In the genomic region with DNA sequence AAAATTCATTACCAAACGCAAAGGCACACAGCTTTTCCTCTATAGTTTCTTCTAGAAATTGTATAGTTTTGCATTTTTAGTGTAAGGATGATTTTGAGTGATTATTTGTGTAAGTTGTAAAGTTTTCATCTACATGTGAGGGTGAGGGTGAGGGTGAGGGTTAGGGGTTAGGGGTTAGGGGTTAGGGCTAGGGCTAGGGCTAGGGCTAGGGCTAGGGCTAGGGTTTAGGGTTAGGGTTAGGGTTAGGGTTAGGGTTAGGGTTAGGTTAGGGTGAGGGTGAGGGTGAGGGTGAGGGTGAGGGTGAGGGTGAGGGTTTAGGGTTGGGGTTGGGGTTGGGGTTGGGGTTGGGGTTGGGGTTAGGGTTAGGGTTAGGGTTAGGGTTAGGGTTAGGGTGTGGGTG, we compare ENCODE assay signal across 7 cellular contexts.
DNase-seq lines count a peak whose midpoint lies in the region; ATAC-seq and TF ChIP-seq lines count a peak whose summit lies in the region.
"Not testable (repeated sequence)": the region's sequence is repeated elsewhere in the genome, so short reads cannot be mapped to it uniquely, and the experiment has no call there.

No MANE protein-coding gene starts in this region.

- H2BK5ac ChIP-seq in mesendoderm (ENCODE audit: low read length), result not testable (repeated sequence)

- in situ Hi-C loops in GM23248 (cut with MboI), result not testable (repeated sequence)

- not testable (repeated sequence) for H3K9me3 ChIP-seq in GM23248 (ENCODE audit: low read depth); PC-3 (ENCODE audit: low read length)

- not testable (repeated sequence) for H4K5ac ChIP-seq in mesendoderm (ENCODE audit: low read length)

- TF ChIP-seq CTCF in PC-3 (conservative IDR thresholded peaks at IDR 0.05; ENCODE audit: low read depth, low read length); activated CD8-positive, alpha-beta T cell treated with anti-CD3 and anti-CD28 coated beads for 36 hours (IDR thresholded peaks at IDR 0.05); coronary artery (IDR thresholded peaks at IDR 0.05): not testable (repeated sequence)

- not testable (repeated sequence) for H3K27me3 Mint-ChIP-seq in activated CD8-positive, alpha-beta T cell treated with anti-CD3 and anti-CD28 coated beads for 36 hours

- H3K79me2 ChIP-seq in GM23248 (ENCODE audit: insufficient read depth); PC-3 (ENCODE audit: low read length); mesendoderm (ENCODE audit: control insufficient read depth, insufficient read depth, low read length): not testable (repeated sequence)

- CTCF ChIA-PET in PC-3 (lab: Charles Lee); activated CD8-positive, alpha-beta T cell treated with anti-CD3 and anti-CD28 coated beads for 36 hours (lab: Charles Lee): not testable (repeated sequence)

- not testable (repeated sequence) for H3K36me3 ChIP-seq in GM23248 (ENCODE audit: low read depth); PC-3 (ENCODE audit: low read depth, low read length); mesendoderm (ENCODE audit: control insufficient read depth, insufficient read depth, low read length)

- H3K27me3 ChIP-seq in GM23248 (replicated peaks; ENCODE audit: insufficient read depth); PC-3 (ENCODE audit: low read length); mesendoderm (ENCODE audit: insufficient read depth, low read length, poor library complexity): not testable (repeated sequence)

- H3K4me2 ChIP-seq in GM23248 (ENCODE audit: unreplicated experiment); PC-3 (ENCODE audit: low read length); mesendoderm (ENCODE audit: low read length): not testable (repeated sequence)

- not testable (repeated sequence) for H2BK15ac ChIP-seq in mesendoderm (replicated peaks; ENCODE audit: low read depth)

- not testable (repeated sequence) for H3K4me1 Mint-ChIP-seq in activated CD8-positive, alpha-beta T cell treated with anti-CD3 and anti-CD28 coated beads for 36 hours (ENCODE audit: low read depth)

- H4K20me1 ChIP-seq in GM23248 (ENCODE audit: insufficient read depth); PC-3 (ENCODE audit: low read length): not testable (repeated sequence)

- H3K23ac ChIP-seq in mesendoderm (ENCODE audit: low read length), result not testable (repeated sequence)

- not testable (repeated sequence) for H2AK5ac ChIP-seq in mesendoderm (ENCODE audit: low read length)

- ATAC-seq in PC-3; activated CD8-positive, alpha-beta T cell treated with anti-CD3 and anti-CD28 coated beads for 36 hours: not testable (repeated sequence)
- ATAC-seq in left cardiac atrium, result peak in 1 of 2 donors; percentile 45

- DNase-seq in GM23248, result peak; percentile 54
- peak; percentile 1 for DNase-seq in PC-3
- DNase-seq in activated CD8-positive, alpha-beta T cell treated with anti-CD3 and anti-CD28 coated beads for 36 hours, result peak; percentile 35
- DNase-seq in coronary artery (ENCODE audit: low spot score), result peak; percentile 97
- DNase-seq in left cardiac atrium, result peak; percentile 31
- peak; percentile 53 for DNase-seq in mesendoderm
- peak; percentile 3 for DNase-seq in stimulated activated CD4-positive, alpha-beta T cell treated with anti-CD3 and anti-CD28 coated beads, Interleukin-1b, Interleukin-23, amount 100 ng/mL, for 48 hours

- not testable (repeated sequence) for H3K9me3 Mint-ChIP-seq in activated CD8-positive, alpha-beta T cell treated with anti-CD3 and anti-CD28 coated beads for 36 hours

- H2AFZ ChIP-seq in GM23248; PC-3 (ENCODE audit: low read length): not testable (repeated sequence)

- H3K4me1 ChIP-seq in GM23248 (ENCODE audit: insufficient read depth); PC-3 (ENCODE audit: insufficient read depth, low read length); mesendoderm (ENCODE audit: control insufficient read depth, low read depth, low read length): not testable (repeated sequence)

- not testable (repeated sequence) for H3K4ac ChIP-seq in mesendoderm (ENCODE audit: low read depth, low read length)

- H4K8ac ChIP-seq in mesendoderm (ENCODE audit: low read depth, low read length), result not testable (repeated sequence)

- not testable (repeated sequence) for H2BK120ac ChIP-seq in mesendoderm (ENCODE audit: low read depth, low read length)

- H3K9ac ChIP-seq in GM23248; PC-3 (ENCODE audit: low read length); mesendoderm (ENCODE audit: low read length): not testable (repeated sequence)

- intact Hi-C loops in PC-3 (cut with micrococcal nuclease); activated CD8-positive, alpha-beta T cell treated with anti-CD3 and anti-CD28 coated beads for 36 hours (cut with micrococcal nuclease); left cardiac atrium (cut with DNase I): not testable (repeated sequence)

- not testable (repeated sequence) for H3K4me3 Mint-ChIP-seq in activated CD8-positive, alpha-beta T cell treated with anti-CD3 and anti-CD28 coated beads for 36 hours

- H3K56ac ChIP-seq in mesendoderm (ENCODE audit: low read length), result not testable (repeated sequence)

- WGBS in GM23248 (ENCODE audit: low coverage in 1 of 2, low lambda C conversion rate in 2 of 2, missing lambda C conversion rate in 2 of 2), 2 experiments, result 33% methylated on average over 1 of the region's 1 CpG; no CpG with 5 or more reads in 1 of the 2 experiments
- WGBS in mesendoderm (ENCODE audit: extremely low coverage, insufficient coverage, low lambda C conversion rate), result no CpG with 5 or more reads among the region's 1 CpG

- H3K36me3 Mint-ChIP-seq in activated CD8-positive, alpha-beta T cell treated with anti-CD3 and anti-CD28 coated beads for 36 hours (ENCODE audit: low read depth), result not testable (repeated sequence)

- H3K18ac ChIP-seq in mesendoderm (ENCODE audit: low read length), result not testable (repeated sequence)

- H3K4me3 ChIP-seq in GM23248; PC-3 (ENCODE audit: low read length); coronary artery; mesendoderm (ENCODE audit: low read length): not testable (repeated sequence)

- BruUV-seq in PC-3 (replicated peaks; lab: Mats Ljungman, UMichigan), result not testable (repeated sequence)

- not testable (repeated sequence) for H3F3A ChIP-seq in GM23248 (ENCODE audit: insufficient read depth); PC-3 (ENCODE audit: low read length, unreplicated experiment)

- POLR2A ChIA-PET in PC-3 (lab: Charles Lee; ENCODE audit: unreplicated experiment); activated CD8-positive, alpha-beta T cell treated with anti-CD3 and anti-CD28 coated beads for 36 hours (lab: Charles Lee): not testable (repeated sequence)

- H3K27ac ChIP-seq in GM23248; PC-3 (ENCODE audit: low read length); coronary artery; mesendoderm (ENCODE audit: low read depth, low read length): not testable (repeated sequence)

- not testable (repeated sequence) for H3K79me1 ChIP-seq in mesendoderm (ENCODE audit: low read length)

- not testable (repeated sequence) for H3K9me2 ChIP-seq in GM23248 (ENCODE audit: insufficient read depth); PC-3 (replicated peaks; ENCODE audit: low read length)

- H3K27ac Mint-ChIP-seq in activated CD8-positive, alpha-beta T cell treated with anti-CD3 and anti-CD28 coated beads for 36 hours, result not testable (repeated sequence)

Comparison
In these comparisons a context has a peak if more than half of its experiments do, and no peak if none do; other contexts are left out.
1. DNase-seq: peak in every context shown above with its lines; median percentile 97 in coronary artery; 54 in GM23248; 53 in mesendoderm; 35 in activated CD8-positive, alpha-beta T cell treated with anti-CD3 and anti-CD28 coated beads for 36 hours; 31 in left cardiac atrium; 3 in stimulated activated CD4-positive, alpha-beta T cell treated with anti-CD3 and anti-CD28 coated beads, Interleukin-1b, Interleukin-23, amount 100 ng/mL, for 48 hours; 1 in PC-3.